8 cellular contexts compared by ENCODE assay signal in the genomic region with DNA sequence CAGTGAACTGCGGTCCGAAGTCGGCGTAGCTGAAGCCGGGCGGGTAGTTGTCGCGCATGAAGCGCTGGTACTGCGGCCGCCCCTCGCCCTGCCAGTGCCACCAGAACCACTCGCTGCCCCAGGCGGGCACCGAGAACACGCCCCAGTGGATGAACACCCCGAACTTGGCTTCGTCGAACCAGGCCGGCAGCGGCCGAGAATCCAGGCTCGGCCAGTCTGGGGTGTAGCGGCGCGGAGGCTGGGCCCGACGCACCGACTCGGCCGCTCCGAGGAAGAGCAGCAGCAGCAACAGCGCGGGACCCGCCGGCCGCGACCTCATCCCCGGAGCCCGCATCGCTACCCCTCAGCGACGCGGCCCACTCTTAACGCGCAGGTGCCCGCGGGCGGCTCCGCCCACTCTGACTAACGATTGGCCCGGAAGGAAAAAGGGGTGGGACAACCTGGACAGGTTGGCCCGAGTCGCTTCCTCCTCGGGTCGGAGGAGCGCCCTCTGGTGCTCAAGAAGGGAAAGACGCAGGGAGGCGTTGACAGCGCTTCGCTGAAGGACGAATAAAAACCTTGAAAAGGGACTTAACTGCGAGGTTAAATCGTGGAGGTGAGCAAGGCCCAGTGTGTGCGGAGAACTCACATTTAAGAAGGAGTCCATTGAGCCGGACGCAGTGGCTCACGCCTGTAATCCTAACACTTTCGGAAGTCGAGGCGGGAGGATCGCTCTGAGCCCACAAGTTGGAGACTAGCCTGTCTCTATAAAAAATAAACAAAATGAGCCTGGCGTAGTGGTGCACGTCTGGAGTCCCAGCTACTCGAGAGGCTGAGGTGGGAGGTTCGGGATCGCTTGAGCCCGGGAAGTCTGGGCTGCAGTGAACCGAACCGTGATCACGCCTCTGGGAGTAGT. TPM values are rescaled to one million over a fixed set of nuclear protein-coding genes. Genes with fewer than 3 reads are reported as not detected.
A peak's percentile ranks its signal among the peaks of the same experiment; 100 is the strongest.
DNase-seq lines count a peak whose midpoint lies in the region; ATAC-seq and TF ChIP-seq lines count a peak whose summit lies in the region.

Gene FUCA1 (minus strand): TSS at position 338 of the 895 bp plus-strand sequence. CDS start 4 bp downstream, at position 334.

- peak; percentile 88 for TF ChIP-seq CTCF in lower lobe of right lung (IDR thresholded peaks at IDR 0.05)

- peak within 1 kb of the TSS; percentile 72 to 91 (median 88) for H3K4me3 Mint-ChIP-seq in CD4-positive, CD25-positive, alpha-beta regulatory T cell
- H3K4me3 Mint-ChIP-seq in activated CD4-positive, alpha-beta memory T cell treated with anti-CD3 and anti-CD28 coated beads, Interleukin-2, amount 10 ng/mL, durations not matched to agents 7 days and 5 days: peak within 1 kb of the TSS; percentile 78

- peak within 1 kb of the TSS; percentile 88 to 96 (median 96) for H3K27ac Mint-ChIP-seq in CD4-positive, CD25-positive, alpha-beta regulatory T cell
- peak within 1 kb of the TSS; percentile 11 for H3K27ac Mint-ChIP-seq in activated CD4-positive, alpha-beta memory T cell treated with anti-CD3 and anti-CD28 coated beads, Interleukin-2, amount 10 ng/mL, durations not matched to agents 7 days and 5 days

- POLR2A ChIA-PET in activated CD4-positive, alpha-beta memory T cell treated with anti-CD3 and anti-CD28 coated beads, Interleukin-2, amount 10 ng/mL, durations not matched to agents 7 days and 5 days (lab: Charles Lee): interaction anchor here (0.8 to 1.3 kb wide), 3 partner anchors 43 to 90 kb away, joined by 3 to 4 read pairs (median 4); partner anchors contain the start of gene HMGCL

- H3K4me1 Mint-ChIP-seq in CD4-positive, CD25-positive, alpha-beta regulatory T cell: peaks cover 4 to 34% (median 22%) of the 10 kb centered on the region in 4 donors
- peaks cover 18% of the 10 kb centered on the region for H3K4me1 Mint-ChIP-seq in activated CD4-positive, alpha-beta memory T cell treated with anti-CD3 and anti-CD28 coated beads, Interleukin-2, amount 10 ng/mL, durations not matched to agents 7 days and 5 days

- H3K27me3 Mint-ChIP-seq in CD4-positive, CD25-positive, alpha-beta regulatory T cell: peaks cover 5% of the 10 kb centered on the region
- peaks cover 5% of the 10 kb centered on the region for H3K27me3 Mint-ChIP-seq in activated CD4-positive, alpha-beta memory T cell treated with anti-CD3 and anti-CD28 coated beads, Interleukin-2, amount 10 ng/mL, durations not matched to agents 7 days and 5 days

- H3K27ac ChIP-seq in CD4-positive, CD25-positive, alpha-beta regulatory T cell (ENCODE audit: insufficient read depth, low read length, poor library complexity, severe bottlenecking): peak within 1 kb of the TSS; percentile 71
- H3K27ac ChIP-seq in ectodermal cell (ENCODE audit: insufficient read depth, low read depth, low read length, poor library complexity, severe bottlenecking) (no peak within 1 kb of the TSS), lower lobe of right lung (peak within 1 kb of the TSS; percentile 83)

- intact Hi-C loops in lower lobe of right lung (cut with DNase I): no loop called here

- H3K9me3 Mint-ChIP-seq in CD4-positive, CD25-positive, alpha-beta regulatory T cell: no peaks in the 10 kb centered on the region
- H3K9me3 Mint-ChIP-seq in activated CD4-positive, alpha-beta memory T cell treated with anti-CD3 and anti-CD28 coated beads, Interleukin-2, amount 10 ng/mL, durations not matched to agents 7 days and 5 days: no peaks in the 10 kb centered on the region

- DNase-seq in CD4-positive, CD25-positive, alpha-beta regulatory T cell: peak; percentile 94 to 97 (median 95)
- DNase-seq in NCI-H748 treated with DMSO at 0.1 percent for 48 hours (lab: John Stamatoyannopoulos, UW) (peak; percentile 87), lower lobe of right lung (peak; percentile 96)
- DNase-seq in activated CD4-positive, alpha-beta memory T cell treated with anti-CD3 and anti-CD28 coated beads, Interleukin-2, amount 10 ng/mL, durations not matched to agents 7 days and 5 days: peak; percentile 93
- peak; percentile 86 to 95 (median 93) for DNase-seq in stimulated activated CD4-positive, alpha-beta T cell treated with anti-CD3 and anti-CD28 coated beads, TNF-alpha, amount 100 ng/mL, for 24 hours (ENCODE audit: low read depth in 3 of 3)

- no peaks in the 10 kb centered on the region for H3K9me3 ChIP-seq in CD4-positive, CD25-positive, alpha-beta regulatory T cell (ENCODE audit: control insufficient read depth in 2 of 2, low read length in 2 of 2)
- H3K9me3 ChIP-seq in ectodermal cell (ENCODE audit: control insufficient read depth, low read length) (no peaks in the 10 kb centered on the region), lower lobe of right lung (no peaks in the 10 kb centered on the region)

- ATAC-seq in CD4-positive, CD25-positive, alpha-beta regulatory T cell (ENCODE audit: low read depth in 2 of 2): peak; percentile 99
- ATAC-seq in GM19372 (IDR thresholded peaks at IDR 0.05; ENCODE audit: low read depth, unreplicated experiment): peak; percentile 84
- ATAC-seq in HG03558 (IDR thresholded peaks at IDR 0.05; ENCODE audit: extremely low read depth, unreplicated experiment): peak; percentile 77
- peak; percentile 99 for ATAC-seq in lower lobe of right lung

- WGBS in ectodermal cell, 2 experiments: 12 to 13% methylated on average over 81 of the region's 81 CpGs

- H3K27me3 ChIP-seq in CD4-positive, CD25-positive, alpha-beta regulatory T cell (ENCODE audit: control insufficient read depth, insufficient read depth, low read length): no peaks in the 10 kb centered on the region
- peaks cover 41% of the 10 kb centered on the region for H3K27me3 ChIP-seq in ectodermal cell (ENCODE audit: control insufficient read depth, insufficient read depth, low read length, poor library complexity, severe bottlenecking)
- H3K27me3 ChIP-seq in lower lobe of right lung (ENCODE audit: low read depth): no peaks in the 10 kb centered on the region

- H3K36me3 ChIP-seq in CD4-positive, CD25-positive, alpha-beta regulatory T cell (ENCODE audit: control insufficient read depth, insufficient read depth, low read length): peaks cover 9% of the 10 kb centered on the region
- H3K36me3 ChIP-seq in ectodermal cell (ENCODE audit: control insufficient read depth, insufficient read depth, low read length) (no peaks in the 10 kb centered on the region), lower lobe of right lung (peaks cover 22% of the 10 kb centered on the region)

- CTCF ChIA-PET in activated CD4-positive, alpha-beta memory T cell treated with anti-CD3 and anti-CD28 coated beads, Interleukin-2, amount 10 ng/mL, durations not matched to agents 7 days and 5 days (lab: Charles Lee): interaction anchor here (0.6 to 2.1 kb wide), 7 partner anchors 29 to 169 kb away, joined by 3 to 23 read pairs (median 4); no protein-coding TSS in a partner anchor

- no peaks in the 10 kb centered on the region for H3K36me3 Mint-ChIP-seq in CD4-positive, CD25-positive, alpha-beta regulatory T cell
- peaks cover 5% of the 10 kb centered on the region for H3K36me3 Mint-ChIP-seq in activated CD4-positive, alpha-beta memory T cell treated with anti-CD3 and anti-CD28 coated beads, Interleukin-2, amount 10 ng/mL, durations not matched to agents 7 days and 5 days (ENCODE audit: low read depth)

- H3K4me1 ChIP-seq in CD4-positive, CD25-positive, alpha-beta regulatory T cell (ENCODE audit: control insufficient read depth, insufficient read depth, low read length, poor library complexity, severe bottlenecking): peaks cover 16% of the 10 kb centered on the region
- no peaks in the 10 kb centered on the region for H3K4me1 ChIP-seq in ectodermal cell (ENCODE audit: control insufficient read depth, insufficient read depth, low read length)
- peaks cover 37% of the 10 kb centered on the region for H3K4me1 ChIP-seq in lower lobe of right lung

- peak within 1 kb of the TSS; percentile 70 for H3K4me3 ChIP-seq in CD4-positive, CD25-positive, alpha-beta regulatory T cell (ENCODE audit: low read depth, low read length)
- peak within 1 kb of the TSS; percentile 59 for H3K4me3 ChIP-seq in ectodermal cell (ENCODE audit: insufficient read depth, low read depth, low read length)
- peak within 1 kb of the TSS; percentile 96 for H3K4me3 ChIP-seq in lower lobe of right lung

RNA-seq across cellular contexts. Expression of gene FUCA1, which starts in this region (rescaled TPM):
- total RNA-seq in CD4-positive, CD25-positive, alpha-beta regulatory T cell: 5.3 TPM
- polyA plus RNA-seq in CD4-positive, CD25-positive, alpha-beta regulatory T cell: 10 to 100 TPM; 10.3 to 22.6 (median 17.0) TPM
- 1 to 10 TPM; 5.6 to 6.3 TPM for total RNA-seq in activated CD4-positive, alpha-beta memory T cell treated with anti-CD3 and anti-CD28 coated beads, Interleukin-2, amount 10 ng/mL, durations not matched to agents 7 days and 5 days
- polyA plus RNA-seq in ectodermal cell (2013, experiment 1 of 4): 8.4 TPM
- 8.5 TPM for polyA plus RNA-seq in ectodermal cell (2013, experiment 2 of 4)
- 8.3 TPM for polyA plus RNA-seq in ectodermal cell (2013, experiment 3 of 4)
- 8.7 TPM for polyA plus RNA-seq in ectodermal cell (2013, experiment 4 of 4)
- total RNA-seq in lower lobe of right lung: 54.2 TPM
